1 cellular context compared by ENCODE assay signal in genomic region chr2:61065706-61066688, GRCh38.
A peak's percentile ranks its signal among the peaks of the same experiment; 100 is the strongest.
TF ChIP-seq lines count a peak whose summit lies in the region.

Gene SANBR, plus strand, starts transcription at chr2:61065871. Its CDS starts 4,480 bp downstream, at chr2:61070351.

TF ChIP-seq in HepG2, 621 proteins besides CTCF, POLR2A, EP300 and RAD21 (continued from another document and continues in another):
- TF ChIP-seq PRDM4 (CRISPR knock-in tag; IDR thresholded peaks at IDR 0.05; ENCODE audit: borderline replicate concordance) (no peak), ZBTB42 (CRISPR knock-in tag; IDR thresholded peaks at IDR 0.05) (no peak), TAF15 (IDR thresholded peaks at IDR 0.05; ENCODE audit: low read depth, low read length, poor library complexity, severe bottlenecking) (no peak), NFATC3 (CRISPR knock-in tag; IDR thresholded peaks at IDR 0.05) (no peak), ZNF430 (CRISPR knock-in tag; IDR thresholded peaks at IDR 0.05) (peak; percentile 86), MEF2D (CRISPR knock-in tag; IDR thresholded peaks at IDR 0.05) (no peak; the same call in 1 of the 2 replicates), THAP7 (CRISPR knock-in tag; IDR thresholded peaks at IDR 0.05) (no peak), REPIN1 (CRISPR knock-in tag; IDR thresholded peaks at IDR 0.05; ENCODE audit: borderline replicate concordance, low read depth) (peak; percentile 26; the same call in 1 of the 2 replicates), ZNF264 (CRISPR knock-in tag; IDR thresholded peaks at IDR 0.05) (no peak), ZNF687 (CRISPR knock-in tag; IDR thresholded peaks at IDR 0.05) (peak; percentile 88), ZMYM4 (CRISPR knock-in tag; IDR thresholded peaks at IDR 0.05) (peak; percentile 95), FOXP4 (CRISPR knock-in tag; IDR thresholded peaks at IDR 0.05) (no peak; the same call in 1 of the 2 replicates), ZNF83 (CRISPR knock-in tag; IDR thresholded peaks at IDR 0.05; ENCODE audit: borderline replicate concordance) (no peak; the same call in 1 of the 2 replicates), LCORL (IDR thresholded peaks at IDR 0.05) (no peak), LCORL (CRISPR knock-in tag; IDR thresholded peaks at IDR 0.05) (peak; percentile 45; the same call in 1 of the 2 replicates), MXD3 (CRISPR knock-in tag; IDR thresholded peaks at IDR 0.05) (peak; percentile 64; the same call in 1 of the 2 replicates), PLRG1 (conservative IDR thresholded peaks at IDR 0.05) (no peak), EEA1 (CRISPR knock-in tag; IDR thresholded peaks at IDR 0.05; ENCODE audit: borderline replicate concordance) (peak; percentile 31; the same call in 1 of the 2 replicates), RNF219 (CRISPR knock-in tag; IDR thresholded peaks at IDR 0.05) (no peak), POLR2AphosphoS2 (IDR thresholded peaks at IDR 0.05; ENCODE audit: low read depth, low read length) (no peak), IRX3 (CRISPR knock-in tag; IDR thresholded peaks at IDR 0.05; ENCODE audit: borderline replicate concordance, low read depth) (no peak), SOX13 (IDR thresholded peaks at IDR 0.05) (no peak; the same call in 1 of the 2 replicates), SOX13 (CRISPR knock-in tag; conservative IDR thresholded peaks at IDR 0.05 in 1 of 2, IDR thresholded peaks at IDR 0.05 in 1 of 2) (no peak; a peak in 1 of 4 replicates), TIGD3 (CRISPR knock-in tag; IDR thresholded peaks at IDR 0.05; ENCODE audit: borderline replicate concordance) (no peak), ZBTB43 (CRISPR knock-in tag; conservative IDR thresholded peaks at IDR 0.05) (peak; percentile 90; the same call in 1 of the 2 replicates), ZNF768 (CRISPR knock-in tag; IDR thresholded peaks at IDR 0.05) (peak; percentile 48; the same call in 1 of the 2 replicates), ZNF335 (CRISPR knock-in tag; IDR thresholded peaks at IDR 0.05) (no peak), ZNF746 (CRISPR knock-in tag; IDR thresholded peaks at IDR 0.05) (peak; percentile 68; the same call in 1 of the 2 replicates), PHF8 (CRISPR knock-in tag; IDR thresholded peaks at IDR 0.05) (peak; percentile 70), ZBTB7B (CRISPR knock-in tag; IDR thresholded peaks at IDR 0.05) (peak; percentile 15; the same call in 1 of the 2 replicates), FOXO4 (CRISPR knock-in tag; conservative IDR thresholded peaks at IDR 0.05) (no peak), TBP (CRISPR knock-in tag; IDR thresholded peaks at IDR 0.05) (no peak), REXO4 (CRISPR knock-in tag; IDR thresholded peaks at IDR 0.05; ENCODE audit: borderline replicate concordance) (peak; percentile 5; the same call in 1 of the 2 replicates), ZBTB8A (CRISPR knock-in tag; IDR thresholded peaks at IDR 0.05; ENCODE audit: borderline replicate concordance, low read depth) (no peak), SRSF1 (optimal IDR thresholded peaks at IDR 0.05; ENCODE audit: low read depth, low read length) (peak; percentile 25), ZNF543 (CRISPR knock-in tag; IDR thresholded peaks at IDR 0.05) (0 out of 2 replicates have a peak, but pooled peaks have one; percentile 59), ETV5 (CRISPR knock-in tag; IDR thresholded peaks at IDR 0.05; ENCODE audit: borderline replicate concordance) (peak; percentile 50), CREB1 (IDR thresholded peaks at IDR 0.05) (no peak), CREB1 (CRISPR knock-in tag; IDR thresholded peaks at IDR 0.05) (no peak), NR1H2 (CRISPR knock-in tag; IDR thresholded peaks at IDR 0.05; ENCODE audit: borderline replicate concordance, low read depth) (no peak), MZF1 (CRISPR knock-in tag; IDR thresholded peaks at IDR 0.05; ENCODE audit: borderline replicate concordance) (no peak), ZBTB44 (CRISPR knock-in tag; IDR thresholded peaks at IDR 0.05) (peak; percentile 31; the same call in 1 of the 2 replicates), E2F1 (CRISPR knock-in tag; IDR thresholded peaks at IDR 0.05) (no peak; the same call in 1 of the 2 replicates), GABPB1 (CRISPR knock-in tag; IDR thresholded peaks at IDR 0.05) (peak; percentile 63; the same call in 1 of the 2 replicates), ZNF12 (CRISPR knock-in tag; IDR thresholded peaks at IDR 0.05) (no peak)
